1 cellular context compared by ENCODE assay signal in genomic region chr21:23936224-23936623, GRCh38.
TF ChIP-seq lines count a peak whose summit lies in the region.

No MANE protein-coding gene starts in this region.

TF ChIP-seq in liver, 16 proteins besides CTCF, POLR2A, EP300 and RAD21 (continued from another document):
- TF ChIP-seq REST (IDR thresholded peaks at IDR 0.05) (no peak), JUND (IDR thresholded peaks at IDR 0.05) (no peak)
